Comparison of ENCODE assay signal across 20 cellular contexts in genomic region chr2:28582595-28582994, GRCh38.
DNase-seq lines count a peak whose midpoint lies in the region; ATAC-seq, FAIRE-seq and TF ChIP-seq lines count a peak whose summit lies in the region.
"Had no signal": no experiment of that assay in that cellular context is flagged by ENCODE, and none has a peak within 500 bp of the region (broad histone marks: within the 10 kb centered on the region; RNA-seq: fewer than 3 reads in every experiment).

No MANE protein-coding gene starts in this region.

- no peak overlapping the region for H2AFZ ChIP-seq in PC-3 (ENCODE audit: low read length)
- H2AFZ ChIP-seq: GM23248 had no signal

- FAIRE-seq in A549 (lab: Jason Lieb, UNC), result no peak
- FAIRE-seq in kidney (lab: Jason Lieb, UNC), result no peak
- FAIRE-seq: GM12878, GM18507 had no signal

- POLR2A ChIA-PET in A549 (lab: Yijun Ruan, JAX), result interaction anchor here (0.7 kb wide), 1 partner anchor 15 kb away, joined by 4 read pairs; no protein-coding TSS in a partner anchor
- POLR2A ChIA-PET in PC-3 (lab: Charles Lee; ENCODE audit: unreplicated experiment), result no interaction called here

- ATAC-seq in A549 (no peak), PC-3 (no peak), GM19023 (IDR thresholded peaks at IDR 0.05; ENCODE audit: unreplicated experiment) (no peak), SK-N-SH treated with all-trans-retinoic acid at 6 μM for 48 hours (no peak)
- ATAC-seq: GM12878, HCT116 had no signal

- no peak for TF ChIP-seq POLR2A in A549 (IDR thresholded peaks at IDR 0.05; ENCODE audit: low read length)

- peak overlapping the region; percentile 94 to 97 for H3K27ac ChIP-seq in A549
- peak overlapping the region; percentile 96 for H3K27ac ChIP-seq in PC-3 (ENCODE audit: low read length)
- no peak overlapping the region for H3K27ac ChIP-seq in coronary artery
- H3K27ac ChIP-seq in kidney (ENCODE audit: low read depth in 2 of 2, low read length in 2 of 2), result no peak overlapping the region
- H3K27ac ChIP-seq: SJCRH30 had no signal

- TF ChIP-seq CTCF in A549 (IDR thresholded peaks at IDR 0.05) (no peak), PC-3 (conservative IDR thresholded peaks at IDR 0.05; ENCODE audit: low read depth, low read length) (no peak), coronary artery (IDR thresholded peaks at IDR 0.05) (no peak), kidney (IDR thresholded peaks at IDR 0.05; ENCODE audit: borderline replicate concordance, extremely low read depth, insufficient read depth) (no peak)

- H3K36me3 ChIP-seq in PC-3 (ENCODE audit: low read depth, low read length), result no peaks in the 10 kb centered on the region
- no peaks in the 10 kb centered on the region for H3K36me3 ChIP-seq in kidney (ENCODE audit: control insufficient read depth in 1 of 2, insufficient read depth in 2 of 2, low read length in 2 of 2)
- H3K36me3 ChIP-seq: SJCRH30 had no signal

- BruUV-seq in PC-3 (replicated peaks; lab: Mats Ljungman, UMichigan), result no TSS peak

- peaks cover 5% of the 10 kb centered on the region for H3F3A ChIP-seq in PC-3 (ENCODE audit: low read length, unreplicated experiment)

- H3K4me1 ChIP-seq in A549, result peaks cover 36% of the 10 kb centered on the region
- peaks cover 38% of the 10 kb centered on the region for H3K4me1 ChIP-seq in PC-3 (ENCODE audit: insufficient read depth, low read length)
- peaks cover 0 to 4% of the 10 kb centered on the region in 2 donors for H3K4me1 ChIP-seq in kidney (ENCODE audit: control insufficient read depth in 1 of 2, insufficient read depth in 1 of 2, low read depth in 1 of 2, low read length in 2 of 2)

- 99% methylated on average over 5 of the region's 5 CpGs for WGBS in A549 (ENCODE audit: missing lambda C conversion rate)

- CTCF ChIA-PET in A549 (lab: Yijun Ruan, JAX) (interaction anchor here (0.6 to 11.9 kb wide), 5 partner anchors 13 to 238 kb away, joined by 4 to 155 read pairs (median 5); no protein-coding TSS in a partner anchor), PC-3 (lab: Charles Lee) (no interaction called here)

- no peaks in the 10 kb centered on the region for H3K9me2 ChIP-seq in PC-3 (replicated peaks; ENCODE audit: low read length)

- no peaks in the 10 kb centered on the region for H3K79me2 ChIP-seq in PC-3 (ENCODE audit: low read length)

- H3K27me3 ChIP-seq in PC-3 (ENCODE audit: low read length), result no peaks in the 10 kb centered on the region
- H3K27me3 ChIP-seq: SJCRH30 had no signal

- H3K4me3 ChIP-seq in A549, result no peak overlapping the region
- H3K4me3 ChIP-seq in PC-3 (ENCODE audit: low read length), result no peak overlapping the region
- no peak overlapping the region for H3K4me3 ChIP-seq in coronary artery
- no peak overlapping the region for H3K4me3 ChIP-seq in kidney (ENCODE audit: low read length in 2 of 2)
- H3K4me3 ChIP-seq: GM12878, GM23248, SJCRH30 had no signal

- TF ChIP-seq RAD21 in A549 (conservative IDR thresholded peaks at IDR 0.05 in 1 of 2, IDR thresholded peaks at IDR 0.05 in 1 of 2), result no peak

- H4K20me1 ChIP-seq in PC-3 (ENCODE audit: low read length), result no peaks in the 10 kb centered on the region

- TF ChIP-seq EP300 in A549 (IDR thresholded peaks at IDR 0.05), result no peak

- DNase-seq in A549 (ENCODE audit: low read depth in 1 of 2, low spot score in 1 of 2) (no peak), PC-3 (no peak), coronary artery (ENCODE audit: low spot score) (peak; percentile 64), posterior vena cava (ENCODE audit: low spot score) (peak; percentile 66), kidney (no peak)
- DNase-seq: AML-193, DMS 273 treated with DMSO at 0.1 percent for 48 hours, GDM1, GM23248, KG1, NCI-H146, NCI-H2081 treated with DMSO at 0.1 percent for 48 hours, NCI-H510A treated with DMSO at 0.1 percent for 48 hours, NCI-H82, SJCRH30 had no signal

- H3K9ac ChIP-seq in PC-3 (ENCODE audit: low read length) (peak overlapping the region; percentile 88; the same call in 1 of the 2 replicates), kidney (ENCODE audit: low read length in 2 of 2) (no peak overlapping the region)
- H3K9ac ChIP-seq: GM23248 had no signal

- H3K4me2 ChIP-seq in A549, result peak overlapping the region; percentile 85; the same call in 1 of the 3 replicates
- H3K4me2 ChIP-seq in PC-3 (ENCODE audit: low read length), result peak overlapping the region; percentile 80; the same call in 1 of the 2 replicates

- H3K9me3 ChIP-seq in A549, result no peaks in the 10 kb centered on the region
- H3K9me3 ChIP-seq in PC-3 (ENCODE audit: low read length), result no peaks in the 10 kb centered on the region
- no peaks in the 10 kb centered on the region for H3K9me3 ChIP-seq in kidney (ENCODE audit: control insufficient read depth in 1 of 2, low read length in 2 of 2)
- H3K9me3 ChIP-seq: SJCRH30 had no signal

- intact Hi-C loops in PC-3 (cut with micrococcal nuclease) (no loop called here), posterior vena cava (cut with DNase I) (no loop called here), kidney (cut with DNase I) (no loop called here)

TF ChIP-seq in A549, 52 proteins besides CTCF, POLR2A, EP300 and RAD21:
- TF ChIP-seq EHMT2 (IDR thresholded peaks at IDR 0.05; ENCODE audit: low read depth) (no peak), ESRRA (IDR thresholded peaks at IDR 0.05; ENCODE audit: borderline replicate concordance, low read length) (no peak), EHF (CRISPR knock-in tag; IDR thresholded peaks at IDR 0.05) (no peak), CHD2 (IDR thresholded peaks at IDR 0.05; ENCODE audit: low read length, partially characterized antibody) (no peak), ZFP36 (IDR thresholded peaks at IDR 0.05; ENCODE audit: borderline replicate concordance, partially characterized antibody) (no peak), KDM1A (IDR thresholded peaks at IDR 0.05; ENCODE audit: low read depth) (no peak), NR3C1 (IDR thresholded peaks at IDR 0.05) (no peak), RFX5 (IDR thresholded peaks at IDR 0.05) (no peak), ATOH8 (CRISPR knock-in tag; IDR thresholded peaks at IDR 0.05; ENCODE audit: low read depth) (no peak), JUNB (IDR thresholded peaks at IDR 0.05) (no peak), MYC (IDR thresholded peaks at IDR 0.05; ENCODE audit: borderline replicate concordance, low read length) (no peak), SREBF2 (IDR thresholded peaks at IDR 0.05) (no peak), ELK1 (IDR thresholded peaks at IDR 0.05; ENCODE audit: low read depth, low read length) (no peak), PHF8 (IDR thresholded peaks at IDR 0.05; ENCODE audit: borderline replicate concordance, low read depth) (no peak), SMC3 (IDR thresholded peaks at IDR 0.05) (no peak)
TF ChIP-seq in A549: peak in this region for 0.

TF ChIP-seq in SK-N-SH treated with all-trans-retinoic acid at 6 μM for 48 hours, 23 proteins besides CTCF, POLR2A, EP300 and RAD21:
- TF ChIP-seq TCF4 (CRISPR knock-in tag; IDR thresholded peaks at IDR 0.05; ENCODE audit: borderline replicate concordance) (no peak), PPARA (CRISPR knock-in tag; IDR thresholded peaks at IDR 0.05; ENCODE audit: borderline replicate concordance) (no peak), CSDC2 (CRISPR knock-in tag; IDR thresholded peaks at IDR 0.05) (no peak), ZNF70 (CRISPR knock-in tag; IDR thresholded peaks at IDR 0.05) (no peak), ISL1 (CRISPR knock-in tag; IDR thresholded peaks at IDR 0.05) (no peak), OSR1 (CRISPR knock-in tag; IDR thresholded peaks at IDR 0.05) (no peak), BACH2 (CRISPR knock-in tag; IDR thresholded peaks at IDR 0.05; ENCODE audit: borderline replicate concordance) (no peak), ESRRG (CRISPR knock-in tag; IDR thresholded peaks at IDR 0.05) (no peak), SNAI2 (CRISPR knock-in tag; IDR thresholded peaks at IDR 0.05) (no peak), ZNF565 (CRISPR knock-in tag; conservative IDR thresholded peaks at IDR 0.05; ENCODE audit: low read depth) (no peak), ZNF8 (CRISPR knock-in tag; IDR thresholded peaks at IDR 0.05) (no peak), RARB (CRISPR knock-in tag; IDR thresholded peaks at IDR 0.05) (no peak)

Comparison
In these comparisons a context has a peak if more than half of its experiments do, and no peak if none do; other contexts are left out.
1. DNase-seq: peak in coronary artery (single experiment) and posterior vena cava (single experiment); none in A549 (0 of 2), PC-3 (single experiment) and kidney (single experiment).
2. H3K27ac ChIP-seq: peak in A549 (2 of 2) and PC-3 (single experiment); none in coronary artery (0 of 2) and kidney (0 of 2).